In the genomic region with DNA sequence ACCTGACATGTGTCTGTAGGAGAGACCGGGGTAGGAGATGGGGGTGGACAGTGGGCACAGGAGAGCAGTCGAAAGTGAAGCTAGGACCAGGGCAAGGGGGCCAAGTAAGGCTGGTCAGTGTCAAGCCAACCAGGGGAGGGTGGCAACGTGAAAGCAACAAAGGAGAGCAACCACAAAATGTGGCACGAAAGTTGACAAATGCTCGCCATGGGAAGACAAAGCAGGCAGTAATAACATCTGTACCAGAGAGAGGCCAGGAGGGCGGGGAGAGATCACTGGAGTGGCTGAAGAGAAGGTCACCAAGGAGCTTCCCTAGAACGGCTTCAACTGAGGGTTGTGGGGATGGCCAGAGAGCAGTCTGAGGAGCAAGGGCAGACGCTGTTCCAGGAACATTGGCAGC, we compare ENCODE assay signal across 20 cellular contexts. TPM values are rescaled to one million over a fixed set of nuclear protein-coding genes. Genes with fewer than 3 reads are reported as not detected.
"Had no signal": no experiment of that assay in that cellular context is flagged by ENCODE, and none has a peak within 500 bp of the region (broad histone marks: within the 10 kb centered on the region; RNA-seq: fewer than 3 reads in every experiment).

No MANE protein-coding gene starts in this region.

- H3K4me1 ChIP-seq: parathyroid adenoma had no signal

- H3K27ac Mint-ChIP-seq: activated CD4-positive, alpha-beta memory T cell treated with anti-CD3 and anti-CD28 coated beads for 36 hours; activated CD4-positive, alpha-beta T cell treated with anti-CD3 and anti-CD28 coated beads for 36 hours; activated naive CD4-positive, alpha-beta T cell treated with anti-CD3 and anti-CD28 coated beads, Interleukin-2, amount 50 U/mL, for 24 hours; activated T-helper 1 cell treated with anti-CD3 and anti-CD28 coated beads, Interleukin-12 subunit alpha, Interleukin-12 subunit beta, Interleukin-2, Interleukin-4 antibody, amounts not matched to agents 30 ng/mL and 10 ng/mL and 1 ng/mL, durations not matched to agents 14 hours and 24 hours and 36 hours had no signal

- H3K4me3 Mint-ChIP-seq: activated CD4-positive, alpha-beta memory T cell treated with anti-CD3 and anti-CD28 coated beads for 36 hours; activated CD4-positive, alpha-beta T cell treated with anti-CD3 and anti-CD28 coated beads for 36 hours; activated naive CD4-positive, alpha-beta T cell treated with anti-CD3 and anti-CD28 coated beads, Interleukin-2, amount 50 U/mL, for 24 hours; activated T-helper 1 cell treated with anti-CD3 and anti-CD28 coated beads, Interleukin-12 subunit alpha, Interleukin-12 subunit beta, Interleukin-2, Interleukin-4 antibody, amounts not matched to agents 30 ng/mL and 10 ng/mL and 1 ng/mL, durations not matched to agents 14 hours and 24 hours and 36 hours; immature natural killer cell had no signal

- H2AFZ ChIP-seq: parathyroid adenoma had no signal

- H3K4me3 ChIP-seq: adrenal gland, breast epithelium, esophagus muscularis mucosa, gastroesophageal sphincter, heart right ventricle, right lobe of liver, tibial nerve, vagina had no signal

- H3K4me1 Mint-ChIP-seq: activated CD4-positive, alpha-beta T cell treated with anti-CD3 and anti-CD28 coated beads for 36 hours; activated naive CD4-positive, alpha-beta T cell treated with anti-CD3 and anti-CD28 coated beads, Interleukin-2, amount 50 U/mL, for 24 hours had no signal

- H3K27me3 Mint-ChIP-seq: activated CD4-positive, alpha-beta memory T cell treated with anti-CD3 and anti-CD28 coated beads for 36 hours; activated CD4-positive, alpha-beta T cell treated with anti-CD3 and anti-CD28 coated beads for 36 hours; activated naive CD4-positive, alpha-beta T cell treated with anti-CD3 and anti-CD28 coated beads, Interleukin-2, amount 50 U/mL, for 24 hours had no signal

- H3K36me3 ChIP-seq: adrenal gland, breast epithelium, right lobe of liver had no signal

- H3K9me3 ChIP-seq: adrenal gland, breast epithelium, esophagus muscularis mucosa, gastroesophageal sphincter, heart right ventricle, right lobe of liver, tibial nerve, vagina had no signal

- H3K27ac ChIP-seq: adrenal gland, esophagus muscularis mucosa, gastroesophageal sphincter, heart right ventricle, parathyroid adenoma, right lobe of liver, tibial nerve, vagina had no signal

- H3K36me3 Mint-ChIP-seq: activated naive CD4-positive, alpha-beta T cell treated with anti-CD3 and anti-CD28 coated beads, Interleukin-2, amount 50 U/mL, for 24 hours had no signal

- DNase-seq: activated CD4-positive, alpha-beta memory T cell treated with anti-CD3 and anti-CD28 coated beads for 36 hours; activated CD4-positive, alpha-beta T cell treated with anti-CD3 and anti-CD28 coated beads for 36 hours; activated T-cell treated with anti-CD3 and anti-CD28 coated beads for 4 hours; adrenal gland; cortex of kidney; heart right ventricle; immature natural killer cell; left ventricle myocardium superior; right lobe of liver; stimulated activated naive CD4-positive, alpha-beta T cell treated with Interleukin-2 at 50 U/mL for 16 hours; T-helper 2 cell had no signal

- H3K9me3 Mint-ChIP-seq: activated CD4-positive, alpha-beta memory T cell treated with anti-CD3 and anti-CD28 coated beads for 36 hours; activated naive CD4-positive, alpha-beta T cell treated with anti-CD3 and anti-CD28 coated beads, Interleukin-2, amount 50 U/mL, for 24 hours; activated T-helper 1 cell treated with anti-CD3 and anti-CD28 coated beads, Interleukin-12 subunit alpha, Interleukin-12 subunit beta, Interleukin-2, Interleukin-4 antibody, amounts not matched to agents 30 ng/mL and 10 ng/mL and 1 ng/mL, durations not matched to agents 14 hours and 24 hours and 36 hours; immature natural killer cell had no signal

- H3K27me3 ChIP-seq: adrenal gland, breast epithelium, esophagus muscularis mucosa, gastroesophageal sphincter, heart right ventricle, tibial nerve, vagina had no signal

- H3K79me2 ChIP-seq: parathyroid adenoma had no signal

- H3K9ac ChIP-seq: parathyroid adenoma had no signal

- ATAC-seq: activated CD4-positive, alpha-beta T cell treated with anti-CD3 and anti-CD28 coated beads for 36 hours; gastroesophageal sphincter; heart right ventricle; left ventricle myocardium superior; right lobe of liver had no signal

RNA-seq across cellular contexts. Expression of a gene that starts 58.4 kb away (rescaled TPM):
- total RNA-seq: activated CD4-positive, alpha-beta memory T cell treated with anti-CD3 and anti-CD28 coated beads for 36 hours; activated CD4-positive, alpha-beta T cell treated with anti-CD3 and anti-CD28 coated beads for 36 hours; activated T-helper 1 cell treated with anti-CD3 and anti-CD28 coated beads, Interleukin-12 subunit alpha, Interleukin-12 subunit beta, Interleukin-2, Interleukin-4 antibody, amounts not matched to agents 30 ng/mL and 10 ng/mL and 1 ng/mL, durations not matched to agents 14 hours and 24 hours and 36 hours; adrenal gland; breast epithelium; endothelial cell of umbilical vein; esophagus muscularis mucosa; gastroesophageal sphincter; heart right ventricle; left ventricle myocardium superior; right lobe of liver; tibial nerve had no signal
